Comparison of ENCODE assay signal across 15 cellular contexts in genomic region chr20:8062781-8063180, GRCh38.
"Had no signal": no experiment of that assay in that cellular context is flagged by ENCODE, and none has a peak within 500 bp of the region (broad histone marks: within the 10 kb centered on the region; RNA-seq: fewer than 3 reads in every experiment).

No MANE protein-coding gene starts in this region.

- H3K9me3 ChIP-seq: tibial nerve had no signal

- DNase-seq: activated CD4-positive, alpha-beta T cell treated with anti-CD3 and anti-CD28 coated beads, Interleukin-2, amount 50 U/mL, for 4 hours; activated CD4-positive, CD25-positive, alpha-beta regulatory T cell treated with anti-CD3 and anti-CD28 coated beads, Interleukin-2, amount 50 U/mL, for 72 hours; activated naive CD4-positive, alpha-beta T cell treated with anti-CD3 and anti-CD28 coated beads for 36 hours; activated naive CD8-positive, alpha-beta T cell treated with anti-CD3 and anti-CD28 coated beads, Interleukin-2, amount 50 U/mL, for 24 hours; activated T-cell treated with anti-CD3 and anti-CD28 coated beads for 4 hours; erythroblast; foreskin fibroblast; left cardiac atrium; naive thymus-derived CD4-positive, alpha-beta T cell; retina; stimulated activated CD4-positive, alpha-beta T cell treated with anti-CD3 and anti-CD28 coated beads, Interleukin-15, amount 100 ng/mL, for 24 hours; stimulated activated CD4-positive, alpha-beta T cell treated with anti-CD3 and anti-CD28 coated beads, Interleukin-4, amount 100 ng/mL, for 1 hour; stimulated activated naive B cell treated with anti-CD40 and anti-IgM and Interleukin-4, amounts not matched to agents 10 μg/mL and 1 μg/mL and 100 μg/mL, for 72 hours had no signal

- H3K27me3 ChIP-seq: tibial nerve had no signal

- ATAC-seq: activated naive CD8-positive, alpha-beta T cell treated with anti-CD3 and anti-CD28 coated beads, Interleukin-2, amount 50 U/mL, for 24 hours; left cardiac atrium; naive thymus-derived CD4-positive, alpha-beta T cell; stimulated activated naive B cell treated with anti-CD40 and anti-IgM and Interleukin-4, amounts not matched to agents 10 μg/mL and 1 μg/mL and 100 μg/mL, for 72 hours had no signal

- H3K4me1 ChIP-seq: tibial nerve had no signal

- H3K27ac ChIP-seq: tibial nerve had no signal

- H3K4me3 ChIP-seq: lung, tibial nerve had no signal

- H3K36me3 ChIP-seq: tibial nerve had no signal
